1 cellular context compared by ENCODE assay signal in the genomic region with DNA sequence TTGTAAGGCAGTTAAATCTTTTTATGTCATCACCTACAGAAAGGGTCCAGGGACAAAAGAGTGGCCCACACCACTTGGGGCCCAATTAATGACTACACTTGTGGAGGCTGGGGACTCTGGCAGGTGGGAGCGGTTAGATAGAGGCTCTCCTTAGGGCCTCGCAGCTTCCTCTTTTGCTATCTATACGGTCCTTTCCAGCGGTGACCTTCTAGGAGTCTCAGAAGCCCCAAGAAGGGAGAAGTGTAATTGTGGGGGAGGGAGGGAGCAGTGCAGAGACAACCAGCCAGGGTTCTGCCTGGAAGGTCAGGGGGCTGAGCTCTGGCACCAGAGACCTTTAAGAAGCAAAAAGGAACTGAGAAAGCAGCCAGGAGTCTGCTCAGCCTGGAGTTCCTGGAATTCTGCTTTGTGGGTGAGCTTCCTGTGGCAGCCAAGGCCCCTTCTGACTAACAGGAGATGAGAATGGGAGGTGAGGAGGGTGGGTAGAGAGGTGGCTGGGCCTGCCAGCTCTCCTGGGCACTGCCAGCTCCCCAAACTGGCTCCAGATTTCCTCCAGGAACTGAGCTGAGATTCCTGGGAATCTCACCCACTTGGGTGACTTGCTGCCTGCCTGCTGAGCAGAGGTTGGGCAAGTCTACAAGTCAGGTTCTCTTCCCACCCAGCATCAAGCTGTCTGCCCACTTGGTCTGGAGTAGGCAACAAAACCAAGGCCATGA.
TF ChIP-seq lines count a peak whose summit lies in the region.

No MANE protein-coding gene starts in this region.

TF ChIP-seq in K562, 482 proteins besides CTCF, POLR2A, EP300 and RAD21 (continued from another document and continues in another):
- TF ChIP-seq, protein P1, sequence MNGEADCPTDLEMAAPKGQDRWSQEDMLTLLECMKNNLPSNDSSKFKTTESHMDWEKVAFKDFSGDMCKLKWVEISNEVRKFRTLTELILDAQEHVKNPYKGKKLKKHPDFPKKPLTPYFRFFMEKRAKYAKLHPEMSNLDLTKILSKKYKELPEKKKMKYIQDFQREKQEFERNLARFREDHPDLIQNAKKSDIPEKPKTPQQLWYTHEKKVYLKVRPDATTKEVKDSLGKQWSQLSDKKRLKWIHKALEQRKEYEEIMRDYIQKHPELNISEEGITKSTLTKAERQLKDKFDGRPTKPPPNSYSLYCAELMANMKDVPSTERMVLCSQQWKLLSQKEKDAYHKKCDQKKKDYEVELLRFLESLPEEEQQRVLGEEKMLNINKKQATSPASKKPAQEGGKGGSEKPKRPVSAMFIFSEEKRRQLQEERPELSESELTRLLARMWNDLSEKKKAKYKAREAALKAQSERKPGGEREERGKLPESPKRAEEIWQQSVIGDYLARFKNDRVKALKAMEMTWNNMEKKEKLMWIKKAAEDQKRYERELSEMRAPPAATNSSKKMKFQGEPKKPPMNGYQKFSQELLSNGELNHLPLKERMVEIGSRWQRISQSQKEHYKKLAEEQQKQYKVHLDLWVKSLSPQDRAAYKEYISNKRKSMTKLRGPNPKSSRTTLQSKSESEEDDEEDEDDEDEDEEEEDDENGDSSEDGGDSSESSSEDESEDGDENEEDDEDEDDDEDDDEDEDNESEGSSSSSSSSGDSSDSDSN (IDR thresholded peaks at IDR 0.05; ENCODE audit: borderline replicate concordance in 1 of 2, low read depth in 2 of 2, low read length in 2 of 2), result peak in 1 of 2 experiments; percentile 91; a peak in 3 of 4 replicates
- peak; percentile 79; the same call in 1 of the 2 replicates for TF ChIP-seq FOXM1 (IDR thresholded peaks at IDR 0.05; ENCODE audit: low read depth)
- TF ChIP-seq FOXM1 (CRISPR knock-in tag; IDR thresholded peaks at IDR 0.05; ENCODE audit: low read depth), result no peak
- peak; percentile 56; the same call in 1 of the 2 replicates for TF ChIP-seq CREB1 (IDR thresholded peaks at IDR 0.05)
- TF ChIP-seq CREB1 (CRISPR knock-in tag; IDR thresholded peaks at IDR 0.05), result no peak; the same call in 1 of the 2 replicates
- 0 out of 4 replicates have a peak, but pooled peaks of 1 of the 2 experiments have one; percentile 55 for TF ChIP-seq KDM4B (IDR thresholded peaks at IDR 0.05; ENCODE audit: borderline replicate concordance in 2 of 2, low read depth in 1 of 2)
- TF ChIP-seq, protein P2, sequence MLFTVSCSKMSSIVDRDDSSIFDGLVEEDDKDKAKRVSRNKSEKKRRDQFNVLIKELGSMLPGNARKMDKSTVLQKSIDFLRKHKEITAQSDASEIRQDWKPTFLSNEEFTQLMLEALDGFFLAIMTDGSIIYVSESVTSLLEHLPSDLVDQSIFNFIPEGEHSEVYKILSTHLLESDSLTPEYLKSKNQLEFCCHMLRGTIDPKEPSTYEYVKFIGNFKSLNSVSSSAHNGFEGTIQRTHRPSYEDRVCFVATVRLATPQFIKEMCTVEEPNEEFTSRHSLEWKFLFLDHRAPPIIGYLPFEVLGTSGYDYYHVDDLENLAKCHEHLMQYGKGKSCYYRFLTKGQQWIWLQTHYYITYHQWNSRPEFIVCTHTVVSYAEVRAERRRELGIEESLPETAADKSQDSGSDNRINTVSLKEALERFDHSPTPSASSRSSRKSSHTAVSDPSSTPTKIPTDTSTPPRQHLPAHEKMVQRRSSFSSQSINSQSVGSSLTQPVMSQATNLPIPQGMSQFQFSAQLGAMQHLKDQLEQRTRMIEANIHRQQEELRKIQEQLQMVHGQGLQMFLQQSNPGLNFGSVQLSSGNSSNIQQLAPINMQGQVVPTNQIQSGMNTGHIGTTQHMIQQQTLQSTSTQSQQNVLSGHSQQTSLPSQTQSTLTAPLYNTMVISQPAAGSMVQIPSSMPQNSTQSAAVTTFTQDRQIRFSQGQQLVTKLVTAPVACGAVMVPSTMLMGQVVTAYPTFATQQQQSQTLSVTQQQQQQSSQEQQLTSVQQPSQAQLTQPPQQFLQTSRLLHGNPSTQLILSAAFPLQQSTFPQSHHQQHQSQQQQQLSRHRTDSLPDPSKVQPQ (CRISPR knock-in tag; IDR thresholded peaks at IDR 0.05; ENCODE audit: borderline replicate concordance), result no peak
- no peak for TF ChIP-seq DACH1 (IDR thresholded peaks at IDR 0.05; ENCODE audit: partially characterized antibody)
- TF ChIP-seq KLF16 (IDR thresholded peaks at IDR 0.05), result peak; percentile 96
- no peak for TF ChIP-seq PURB (CRISPR knock-in tag; IDR thresholded peaks at IDR 0.05; ENCODE audit: low read depth)
- TF ChIP-seq U2AF1 (optimal IDR thresholded peaks at IDR 0.05; ENCODE audit: low read depth, low read length), result no peak
- peak; percentile 74; the same call in 1 of the 2 replicates for TF ChIP-seq ZNF589 (CRISPR knock-in tag; IDR thresholded peaks at IDR 0.05; ENCODE audit: low read depth)
- no peak for TF ChIP-seq GTF2F1 (IDR thresholded peaks at IDR 0.05; ENCODE audit: low read depth, low read length)
- TF ChIP-seq THRAP3 (IDR thresholded peaks at IDR 0.05; ENCODE audit: borderline replicate concordance), result no peak
- no peak for TF ChIP-seq ZNF274 (IDR thresholded peaks at IDR 0.05; ENCODE audit: borderline replicate concordance, low read depth, low read length)
- TF ChIP-seq, protein P3, sequence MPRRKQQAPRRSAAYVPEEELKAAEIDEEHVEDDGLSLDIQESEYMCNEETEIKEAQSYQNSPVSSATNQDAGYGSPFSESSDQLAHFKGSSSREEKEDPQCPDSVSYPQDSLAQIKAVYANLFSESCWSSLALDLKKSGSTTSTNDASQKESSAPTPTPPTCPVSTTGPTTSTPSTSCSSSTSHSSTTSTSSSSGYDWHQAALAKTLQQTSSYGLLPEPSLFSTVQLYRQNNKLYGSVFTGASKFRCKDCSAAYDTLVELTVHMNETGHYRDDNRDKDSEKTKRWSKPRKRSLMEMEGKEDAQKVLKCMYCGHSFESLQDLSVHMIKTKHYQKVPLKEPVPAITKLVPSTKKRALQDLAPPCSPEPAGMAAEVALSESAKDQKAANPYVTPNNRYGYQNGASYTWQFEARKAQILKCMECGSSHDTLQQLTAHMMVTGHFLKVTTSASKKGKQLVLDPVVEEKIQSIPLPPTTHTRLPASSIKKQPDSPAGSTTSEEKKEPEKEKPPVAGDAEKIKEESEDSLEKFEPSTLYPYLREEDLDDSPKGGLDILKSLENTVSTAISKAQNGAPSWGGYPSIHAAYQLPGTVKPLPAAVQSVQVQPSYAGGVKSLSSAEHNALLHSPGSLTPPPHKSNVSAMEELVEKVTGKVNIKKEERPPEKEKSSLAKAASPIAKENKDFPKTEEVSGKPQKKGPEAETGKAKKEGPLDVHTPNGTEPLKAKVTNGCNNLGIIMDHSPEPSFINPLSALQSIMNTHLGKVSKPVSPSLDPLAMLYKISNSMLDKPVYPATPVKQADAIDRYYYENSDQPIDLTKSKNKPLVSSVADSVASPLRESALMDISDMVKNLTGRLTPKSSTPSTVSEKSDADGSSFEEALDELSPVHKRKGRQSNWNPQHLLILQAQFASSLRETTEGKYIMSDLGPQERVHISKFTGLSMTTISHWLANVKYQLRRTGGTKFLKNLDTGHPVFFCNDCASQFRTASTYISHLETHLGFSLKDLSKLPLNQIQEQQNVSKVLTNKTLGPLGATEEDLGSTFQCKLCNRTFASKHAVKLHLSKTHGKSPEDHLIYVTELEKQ (CRISPR knock-in tag; IDR thresholded peaks at IDR 0.05), result no peak
- TF ChIP-seq, protein P4, sequence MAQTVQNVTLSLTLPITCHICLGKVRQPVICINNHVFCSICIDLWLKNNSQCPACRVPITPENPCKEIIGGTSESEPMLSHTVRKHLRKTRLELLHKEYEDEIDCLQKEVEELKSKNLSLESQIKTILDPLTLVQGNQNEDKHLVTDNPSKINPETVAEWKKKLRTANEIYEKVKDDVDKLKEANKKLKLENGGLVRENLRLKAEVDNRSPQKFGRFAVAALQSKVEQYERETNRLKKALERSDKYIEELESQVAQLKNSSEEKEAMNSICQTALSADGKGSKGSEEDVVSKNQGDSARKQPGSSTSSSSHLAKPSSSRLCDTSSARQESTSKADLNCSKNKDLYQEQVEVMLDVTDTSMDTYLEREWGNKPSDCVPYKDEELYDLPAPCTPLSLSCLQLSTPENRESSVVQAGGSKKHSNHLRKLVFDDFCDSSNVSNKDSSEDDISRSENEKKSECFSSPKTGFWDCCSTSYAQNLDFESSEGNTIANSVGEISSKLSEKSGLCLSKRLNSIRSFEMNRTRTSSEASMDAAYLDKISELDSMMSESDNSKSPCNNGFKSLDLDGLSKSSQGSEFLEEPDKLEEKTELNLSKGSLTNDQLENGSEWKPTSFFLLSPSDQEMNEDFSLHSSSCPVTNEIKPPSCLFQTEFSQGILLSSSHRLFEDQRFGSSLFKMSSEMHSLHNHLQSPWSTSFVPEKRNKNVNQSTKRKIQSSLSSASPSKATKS (CRISPR knock-in tag; IDR thresholded peaks at IDR 0.05), result no peak
- TF ChIP-seq ZNF644 (tag; IDR thresholded peaks at IDR 0.05; ENCODE audit: low read depth), result peak; percentile 77; the same call in 1 of the 2 replicates
- TF ChIP-seq, protein P5, sequence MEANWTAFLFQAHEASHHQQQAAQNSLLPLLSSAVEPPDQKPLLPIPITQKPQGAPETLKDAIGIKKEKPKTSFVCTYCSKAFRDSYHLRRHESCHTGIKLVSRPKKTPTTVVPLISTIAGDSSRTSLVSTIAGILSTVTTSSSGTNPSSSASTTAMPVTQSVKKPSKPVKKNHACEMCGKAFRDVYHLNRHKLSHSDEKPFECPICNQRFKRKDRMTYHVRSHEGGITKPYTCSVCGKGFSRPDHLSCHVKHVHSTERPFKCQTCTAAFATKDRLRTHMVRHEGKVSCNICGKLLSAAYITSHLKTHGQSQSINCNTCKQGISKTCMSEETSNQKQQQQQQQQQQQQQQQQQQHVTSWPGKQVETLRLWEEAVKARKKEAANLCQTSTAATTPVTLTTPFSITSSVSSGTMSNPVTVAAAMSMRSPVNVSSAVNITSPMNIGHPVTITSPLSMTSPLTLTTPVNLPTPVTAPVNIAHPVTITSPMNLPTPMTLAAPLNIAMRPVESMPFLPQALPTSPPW (CRISPR knock-in tag; IDR thresholded peaks at IDR 0.05), result peak; percentile 88
- peak; percentile 70 to 89; a peak in 3 of 4 replicates for TF ChIP-seq RCOR1 (IDR thresholded peaks at IDR 0.05; ENCODE audit: borderline replicate concordance in 1 of 2, low read depth in 2 of 2, low read length in 2 of 2)
- TF ChIP-seq ZNF583 (CRISPR knock-in tag; IDR thresholded peaks at IDR 0.05), result 0 out of 2 replicates have a peak, but pooled peaks have one; percentile 44
- no peak for TF ChIP-seq ZNF253 (CRISPR knock-in tag; conservative IDR thresholded peaks at IDR 0.05)
- no peak for TF ChIP-seq IRF2 (CRISPR knock-in tag; IDR thresholded peaks at IDR 0.05)
- peak in 1 of 2 experiments; percentile 4; a peak in 1 of 4 replicates for TF ChIP-seq TEAD1 (CRISPR knock-in tag; IDR thresholded peaks at IDR 0.05)
- peak; percentile 63; the same call in 1 of the 2 replicates for TF ChIP-seq ETV5 (CRISPR knock-in tag; IDR thresholded peaks at IDR 0.05; ENCODE audit: low read depth)
- no peak for TF ChIP-seq ZNF217 (CRISPR knock-in tag; IDR thresholded peaks at IDR 0.05)
- TF ChIP-seq GTF2A2 (tag; IDR thresholded peaks at IDR 0.05), result no peak
- peak; percentile 93 for TF ChIP-seq CCNT2 (IDR thresholded peaks at IDR 0.05; ENCODE audit: borderline replicate concordance, extremely low read depth, insufficient read length, low read depth, low read length)
- TF ChIP-seq PCBP1 (IDR thresholded peaks at IDR 0.05; ENCODE audit: low read depth, low read length, poor library complexity, severe bottlenecking), result no peak
- no peak; the same call in 1 of the 2 replicates for TF ChIP-seq BCOR (IDR thresholded peaks at IDR 0.05)
- peak; percentile 89 for TF ChIP-seq MTA3 (IDR thresholded peaks at IDR 0.05; ENCODE audit: borderline replicate concordance)
- TF ChIP-seq ZNF584 (CRISPR knock-in tag; IDR thresholded peaks at IDR 0.05; ENCODE audit: low read depth), result no peak
- peak in 1 of 2 experiments; percentile 66; a peak in 1 of 4 replicates for TF ChIP-seq ARNT (IDR thresholded peaks at IDR 0.05)
- peak; percentile 86 for TF ChIP-seq POLR2AphosphoS5 (IDR thresholded peaks at IDR 0.05; ENCODE audit: control insufficient read depth, insufficient read depth, low read depth, low read length)
- peak; percentile 42 to 78; a peak in 2 of 4 replicates for TF ChIP-seq TRIM24 (IDR thresholded peaks at IDR 0.05)
- peak; percentile 93 for TF ChIP-seq SOX6 (IDR thresholded peaks at IDR 0.05)
- TF ChIP-seq, protein P6, sequence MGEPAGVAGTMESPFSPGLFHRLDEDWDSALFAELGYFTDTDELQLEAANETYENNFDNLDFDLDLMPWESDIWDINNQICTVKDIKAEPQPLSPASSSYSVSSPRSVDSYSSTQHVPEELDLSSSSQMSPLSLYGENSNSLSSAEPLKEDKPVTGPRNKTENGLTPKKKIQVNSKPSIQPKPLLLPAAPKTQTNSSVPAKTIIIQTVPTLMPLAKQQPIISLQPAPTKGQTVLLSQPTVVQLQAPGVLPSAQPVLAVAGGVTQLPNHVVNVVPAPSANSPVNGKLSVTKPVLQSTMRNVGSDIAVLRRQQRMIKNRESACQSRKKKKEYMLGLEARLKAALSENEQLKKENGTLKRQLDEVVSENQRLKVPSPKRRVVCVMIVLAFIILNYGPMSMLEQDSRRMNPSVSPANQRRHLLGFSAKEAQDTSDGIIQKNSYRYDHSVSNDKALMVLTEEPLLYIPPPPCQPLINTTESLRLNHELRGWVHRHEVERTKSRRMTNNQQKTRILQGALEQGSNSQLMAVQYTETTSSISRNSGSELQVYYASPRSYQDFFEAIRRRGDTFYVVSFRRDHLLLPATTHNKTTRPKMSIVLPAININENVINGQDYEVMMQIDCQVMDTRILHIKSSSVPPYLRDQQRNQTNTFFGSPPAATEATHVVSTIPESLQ (CRISPR knock-in tag; IDR thresholded peaks at IDR 0.05), result peak; percentile 46; the same call in 1 of the 2 replicates
- TF ChIP-seq NCOA4 (IDR thresholded peaks at IDR 0.05; ENCODE audit: partially characterized antibody), result no peak
- peak; percentile 77 for TF ChIP-seq MBD2 (IDR thresholded peaks at IDR 0.05; ENCODE audit: borderline replicate concordance, low read depth)
- TF ChIP-seq, protein P7, sequence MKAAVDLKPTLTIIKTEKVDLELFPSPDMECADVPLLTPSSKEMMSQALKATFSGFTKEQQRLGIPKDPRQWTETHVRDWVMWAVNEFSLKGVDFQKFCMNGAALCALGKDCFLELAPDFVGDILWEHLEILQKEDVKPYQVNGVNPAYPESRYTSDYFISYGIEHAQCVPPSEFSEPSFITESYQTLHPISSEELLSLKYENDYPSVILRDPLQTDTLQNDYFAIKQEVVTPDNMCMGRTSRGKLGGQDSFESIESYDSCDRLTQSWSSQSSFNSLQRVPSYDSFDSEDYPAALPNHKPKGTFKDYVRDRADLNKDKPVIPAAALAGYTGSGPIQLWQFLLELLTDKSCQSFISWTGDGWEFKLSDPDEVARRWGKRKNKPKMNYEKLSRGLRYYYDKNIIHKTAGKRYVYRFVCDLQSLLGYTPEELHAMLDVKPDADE (conservative IDR thresholded peaks at IDR 0.05; ENCODE audit: control insufficient read depth, low read depth, low read length), result 0 out of 2 replicates have a peak, but pooled peaks have one; percentile 27
- no peak for TF ChIP-seq NR1H2 (CRISPR knock-in tag; IDR thresholded peaks at IDR 0.05)
- TF ChIP-seq, protein P8, sequence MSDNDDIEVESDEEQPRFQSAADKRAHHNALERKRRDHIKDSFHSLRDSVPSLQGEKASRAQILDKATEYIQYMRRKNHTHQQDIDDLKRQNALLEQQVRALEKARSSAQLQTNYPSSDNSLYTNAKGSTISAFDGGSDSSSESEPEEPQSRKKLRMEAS (CRISPR knock-in tag; IDR thresholded peaks at IDR 0.05), result peak; percentile 44; the same call in 1 of the 2 replicates
- TF ChIP-seq MECOM (CRISPR knock-in tag; IDR thresholded peaks at IDR 0.05), result peak; percentile 74; the same call in 1 of the 2 replicates
- TF ChIP-seq ZNF12 (CRISPR knock-in tag; IDR thresholded peaks at IDR 0.05), result no peak
